Comparison of ENCODE assay signal across 8 cellular contexts in the genomic region with DNA sequence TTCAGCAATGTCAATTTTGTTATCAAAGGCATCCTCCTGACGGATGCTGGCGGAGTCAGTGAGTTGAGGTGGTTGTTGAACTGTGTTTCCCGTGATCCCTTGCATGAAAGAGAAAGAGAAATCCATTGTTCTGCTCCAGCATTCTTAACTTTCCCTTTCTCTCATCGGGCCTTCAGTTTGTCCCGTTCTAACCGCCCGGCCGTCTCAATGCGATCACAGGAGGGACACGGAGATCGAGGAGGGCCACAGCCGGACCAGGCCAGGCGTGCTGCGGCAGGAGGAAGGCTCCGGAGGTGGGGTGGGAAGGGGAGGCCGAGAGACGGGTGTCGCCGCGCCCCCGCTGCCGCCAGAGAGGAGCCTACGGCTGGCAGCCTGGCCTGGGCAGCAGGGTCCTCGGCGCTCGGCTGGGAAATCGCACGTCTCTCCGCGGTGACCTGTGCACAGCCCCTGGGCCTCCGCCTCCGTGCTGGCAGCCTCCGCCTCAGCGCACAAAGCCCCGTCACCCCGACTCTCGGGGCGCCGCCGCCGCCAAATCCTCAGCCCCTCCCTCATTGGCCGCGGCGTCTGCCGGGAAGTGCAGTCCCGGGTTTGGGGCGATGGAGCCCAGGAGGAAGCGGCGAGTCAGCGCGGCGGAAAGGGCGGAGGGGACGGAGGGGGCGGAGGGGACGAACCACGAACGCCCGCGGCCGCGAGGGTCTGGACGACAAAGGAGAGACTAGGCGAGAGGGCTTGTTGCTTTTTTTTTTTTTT. TPM values are rescaled to one million over a fixed set of nuclear protein-coding genes. Genes with fewer than 3 reads are reported as not detected.
DNase-seq lines count a peak whose midpoint lies in the region; ATAC-seq and TF ChIP-seq lines count a peak whose summit lies in the region.

No MANE protein-coding gene starts in this region.

- H3K9me3 Mint-ChIP-seq in Calu3 (ENCODE audit: low read depth, unreplicated experiment): peaks cover 3% of the 10 kb centered on the region

- peak; percentile 62 for ATAC-seq in GM21576 (IDR thresholded peaks at IDR 0.05; ENCODE audit: unreplicated experiment)

- peak overlapping the region; percentile 80 for H3K4me3 Mint-ChIP-seq in Calu3 (ENCODE audit: low read depth, unreplicated experiment)

- no peak for TF ChIP-seq CTCF in Calu3 (IDR thresholded peaks at IDR 0.05; ENCODE audit: unreplicated experiment)

- no TSS peak for BruUV-seq in Calu3 (replicated peaks; lab: Mats Ljungman, UMichigan)

- intact Hi-C loops in Calu3 (cut with micrococcal nuclease; ENCODE audit: unreplicated experiment): no loop called here

- peaks cover 17% of the 10 kb centered on the region for H3K4me1 Mint-ChIP-seq in Calu3 (ENCODE audit: low read depth, unreplicated experiment)

- H3K27ac Mint-ChIP-seq in Calu3 (ENCODE audit: unreplicated experiment): peak overlapping the region; percentile 66

- H3K36me3 Mint-ChIP-seq in Calu3 (ENCODE audit: insufficient read depth, unreplicated experiment): peaks cover 18% of the 10 kb centered on the region

- CTCF ChIA-PET in Calu3 (lab: Charles Lee): no interaction called here

- peaks cover 49% of the 10 kb centered on the region for H3K27me3 Mint-ChIP-seq in Calu3 (ENCODE audit: unreplicated experiment)

- DNase-seq in Calu3 (peak; percentile 87), NCI-H510A (lab: John Stamatoyannopoulos, UW) (peak; percentile 26), activated T-cell treated with anti-CD3 and anti-CD28 coated beads for 24 hours (ENCODE audit: low read depth) (peak; percentile 72), epidermal melanocyte (ENCODE audit: insufficient read length, low spot score) (peak; percentile 68), midbrain (lab: John Stamatoyannopoulos, UW) (peak; percentile 79), A172 (ENCODE audit: low spot score) (no peak)
- peak; percentile 34 to 59 for DNase-seq in stimulated activated CD8-positive, alpha-beta memory T cell treated with anti-CD3 and anti-CD28 coated beads, Interleukin-15, amount 100 ng/mL, for 4 hours (ENCODE audit: low read depth in 2 of 2)

RNA-seq across cellular contexts. Expression of a gene that starts 38.1 kb away (rescaled TPM):
- not detected in 2 replicates for total RNA-seq in Calu3 (2022)
- 0.07 and 0.24 TPM in 2 replicates for total RNA-seq in A172 (2014; rRNA removed; shearing (Covaris generic))

RNA-seq across cellular contexts. Expression of a gene that starts 58.3 kb away (rescaled TPM):
- 80.3 and 81.9 TPM in 2 replicates for total RNA-seq in Calu3 (2022)
- 74.8 and 84.6 TPM in 2 replicates for total RNA-seq in A172 (2014; rRNA removed; shearing (Covaris generic))

RNA-seq across cellular contexts. Expression of a gene that starts 58.8 kb away (rescaled TPM):
- not detected in 2 replicates for total RNA-seq in Calu3 (2022)
- total RNA-seq in A172 (2014; rRNA removed; shearing (Covaris generic)): not detected in 2 replicates

RNA-seq across cellular contexts. Expression of a gene that starts 59.7 kb away (rescaled TPM):
- total RNA-seq in Calu3 (2022): not detected in 2 replicates
- total RNA-seq in A172 (2014; rRNA removed; shearing (Covaris generic)): 0.24 TPM in 1 of 2 replicates, not detected in the other
